8 cellular contexts compared by ENCODE assay signal in the genomic region with DNA sequence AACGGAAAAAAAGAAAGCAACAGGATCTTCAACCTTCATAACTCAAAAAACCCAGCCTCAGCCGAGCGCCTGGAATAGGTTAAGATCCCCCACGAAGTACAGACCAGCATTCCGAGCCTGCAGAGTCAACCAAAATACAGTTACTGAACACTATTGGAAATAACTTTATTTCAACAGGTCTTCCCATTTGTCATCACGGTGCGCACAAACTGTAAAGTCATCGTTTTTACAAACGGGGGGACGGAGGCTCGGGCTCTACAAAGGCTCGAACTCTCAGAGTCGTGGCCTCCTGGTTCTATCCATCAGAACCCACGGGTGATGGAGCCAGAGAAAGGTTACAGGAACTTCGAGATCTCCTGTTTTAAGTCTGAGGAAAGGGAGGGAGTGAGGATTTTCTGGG. TPM values are rescaled to one million over a fixed set of nuclear protein-coding genes. Genes with fewer than 3 reads are reported as not detected.
DNase-seq lines count a peak whose midpoint lies in the region; ATAC-seq, FAIRE-seq and TF ChIP-seq lines count a peak whose summit lies in the region.

No MANE protein-coding gene starts in this region.

- peak overlapping the region; percentile 92 for H3K27ac ChIP-seq in CD4-positive, CD25-positive, alpha-beta regulatory T cell (ENCODE audit: insufficient read depth, low read length, poor library complexity, severe bottlenecking)

- peaks cover 3% of the 10 kb centered on the region for H3K36me3 ChIP-seq in CD4-positive, CD25-positive, alpha-beta regulatory T cell (ENCODE audit: control insufficient read depth, insufficient read depth, low read length)
- no peaks in the 10 kb centered on the region for H3K36me3 ChIP-seq in adipocyte (ENCODE audit: control insufficient read depth, insufficient read depth, low read length, severe bottlenecking)

- H3K9me3 ChIP-seq in CD4-positive, CD25-positive, alpha-beta regulatory T cell (ENCODE audit: control insufficient read depth in 2 of 2, low read length in 2 of 2): no peaks in the 10 kb centered on the region
- no peaks in the 10 kb centered on the region for H3K9me3 ChIP-seq in adipocyte (ENCODE audit: control insufficient read depth, low read length)

- no peaks in the 10 kb centered on the region for H3K9me3 Mint-ChIP-seq in CD4-positive, CD25-positive, alpha-beta regulatory T cell

- H3K27ac Mint-ChIP-seq in CD4-positive, CD25-positive, alpha-beta regulatory T cell: peak overlapping the region; percentile 60 to 99 (median 97)

- H3K9ac ChIP-seq in adipocyte (ENCODE audit: low read length): peak overlapping the region; percentile 98

- peaks cover 56% of the 10 kb centered on the region for H3K4me1 ChIP-seq in CD4-positive, CD25-positive, alpha-beta regulatory T cell (ENCODE audit: control insufficient read depth, insufficient read depth, low read length, poor library complexity, severe bottlenecking)
- H3K4me1 ChIP-seq in adipocyte (ENCODE audit: control insufficient read depth, insufficient read depth, low read length): peaks cover 30% of the 10 kb centered on the region

- no peak for TF ChIP-seq POLR2A in GM12891 (IDR thresholded peaks at IDR 0.05; ENCODE audit: low read depth, low read length)

- H3K4me3 Mint-ChIP-seq in CD4-positive, CD25-positive, alpha-beta regulatory T cell: peak overlapping the region; percentile 96 to 100 (median 100)

- H3K4me3 ChIP-seq in CD4-positive, CD25-positive, alpha-beta regulatory T cell (ENCODE audit: low read depth, low read length): peak overlapping the region; percentile 87
- H3K4me3 ChIP-seq in Jurkat, Clone E6-1 (ENCODE audit: low read length): peak overlapping the region; percentile 98
- H3K4me3 ChIP-seq in adipocyte (ENCODE audit: low read length): peak overlapping the region; percentile 100

- peaks cover 21% of the 10 kb centered on the region for H3K36me3 Mint-ChIP-seq in CD4-positive, CD25-positive, alpha-beta regulatory T cell

- no peak for FAIRE-seq in GM12891 (lab: Jason Lieb, UNC)

- ATAC-seq in CD4-positive, CD25-positive, alpha-beta regulatory T cell (ENCODE audit: low read depth in 2 of 2): no peak
- no peak for ATAC-seq in stimulated activated naive CD8-positive, alpha-beta T cell treated with anti-CD3 and anti-CD28 coated beads, Interleukin-15, Interleukin-2, amounts not matched to agents 100 U/mL and 50 U/mL, for 24 hours

- no peaks in the 10 kb centered on the region for H3K27me3 ChIP-seq in CD4-positive, CD25-positive, alpha-beta regulatory T cell (ENCODE audit: control insufficient read depth, insufficient read depth, low read length)
- H3K27me3 ChIP-seq in adipocyte (replicated peaks; ENCODE audit: control insufficient read depth, insufficient read depth, low read length): no peaks in the 10 kb centered on the region

- peaks cover 18 to 55% (median 34%) of the 10 kb centered on the region in 4 donors for H3K4me1 Mint-ChIP-seq in CD4-positive, CD25-positive, alpha-beta regulatory T cell

- peak in 2 of 3 donors; percentile 25 to 40 for DNase-seq in CD4-positive, CD25-positive, alpha-beta regulatory T cell
- DNase-seq in Jurkat, Clone E6-1 (ENCODE audit: low read depth, low spot score): no peak
- peak; percentile 69 for DNase-seq in adipocyte (ENCODE audit: low read depth)
- DNase-seq in inferior parietal cortex (ENCODE audit: extremely low spot score): peak; percentile 35
- DNase-seq in stimulated activated naive CD8-positive, alpha-beta T cell treated with anti-CD3 and anti-CD28 coated beads, Interleukin-15, Interleukin-2, amounts not matched to agents 100 U/mL and 50 U/mL, for 24 hours: peak; percentile 31
- DNase-seq in NCI-H526 (lab: John Stamatoyannopoulos, UW): no peak
- no peak for DNase-seq in HuH-7 (ENCODE audit: low spot score)
- DNase-seq in GM12891 (ENCODE audit: insufficient read length, low spot score): no peak

- peaks cover 7% of the 10 kb centered on the region for H3K27me3 Mint-ChIP-seq in CD4-positive, CD25-positive, alpha-beta regulatory T cell

TF ChIP-seq in GM12891, 5 proteins besides CTCF, POLR2A, EP300 and RAD21:
- TF ChIP-seq POU2F2 (IDR thresholded peaks at IDR 0.05; ENCODE audit: low read depth, low read length) (no peak), SPI1 (IDR thresholded peaks at IDR 0.05; ENCODE audit: low read depth, low read length) (no peak), POLR2AphosphoS5 (IDR thresholded peaks at IDR 0.05; ENCODE audit: low read depth, low read length) (no peak), PAX5 (IDR thresholded peaks at IDR 0.05; ENCODE audit: insufficient read depth, low read length, severe bottlenecking) (no peak), TAF1 (IDR thresholded peaks at IDR 0.05; ENCODE audit: low read depth, low read length) (no peak)
TF ChIP-seq in GM12891: peak in this region for 0.

RNA-seq across cellular contexts. Expression of a gene that starts 1.1 kb away (rescaled TPM):
- total RNA-seq in CD4-positive, CD25-positive, alpha-beta regulatory T cell: 136 TPM
- 10 to 100 TPM; 68.6 to 92.5 (median 82.5) TPM for polyA plus RNA-seq in CD4-positive, CD25-positive, alpha-beta regulatory T cell
- polyA plus RNA-seq in Jurkat, Clone E6-1 (2012; ENCODE audit: insufficient read depth, insufficient read length): 1,020 TPM
- polyA plus RNA-seq in GM12891 (2012; ENCODE audit: low read depth, missing spikeins): 434 TPM

RNA-seq across cellular contexts. Expression of a gene that starts 57.1 kb away (rescaled TPM):
- 18.2 TPM for total RNA-seq in CD4-positive, CD25-positive, alpha-beta regulatory T cell
- polyA plus RNA-seq in CD4-positive, CD25-positive, alpha-beta regulatory T cell: 10 to 100 TPM; 15.3 to 33.0 (median 26.8) TPM
- 18.3 TPM for polyA plus RNA-seq in Jurkat, Clone E6-1 (2012; ENCODE audit: insufficient read depth, insufficient read length)
- polyA plus RNA-seq in GM12891 (2012; ENCODE audit: low read depth, missing spikeins): 4.2 TPM

Comparison
In these comparisons a context has a peak if more than half of its experiments do, and no peak if none do; other contexts are left out.
1. DNase-seq: peak in CD4-positive, CD25-positive, alpha-beta regulatory T cell (2 of 3), adipocyte (single experiment), inferior parietal cortex (single experiment) and stimulated activated naive CD8-positive, alpha-beta T cell treated with anti-CD3 and anti-CD28 coated beads, Interleukin-15, Interleukin-2, amounts not matched to agents 100 U/mL and 50 U/mL, for 24 hours (single experiment); none in Jurkat, Clone E6-1 (single experiment), NCI-H526 (0 of 2), HuH-7 (single experiment) and GM12891 (single experiment).
2. Peak in every context shown above with its lines, with median percentiles within 50 percentile points of each other: H3K4me3 ChIP-seq.